ENCODE assay signal across 28 cellular contexts in genomic region chr20:38625896-38626295, GRCh38. TPM values are rescaled to one million over a fixed set of nuclear protein-coding genes. Genes with fewer than 3 reads are reported as not detected.
"Had no signal": no experiment of that assay in that cellular context is flagged by ENCODE, and none has a peak within 500 bp of the region (broad histone marks: within the 10 kb centered on the region; RNA-seq: fewer than 3 reads in every experiment).

No MANE protein-coding gene starts in this region.

- FAIRE-seq: urothelium cell line had no signal

- H3K4me3 ChIP-seq: stomach, suprapubic skin, testis, thoracic aorta, thyroid gland, tibial artery, tibial nerve, transverse colon, upper lobe of left lung, upper lobe of right lung, uterus, vagina had no signal

- H3K27ac ChIP-seq: stomach, suprapubic skin, testis, thoracic aorta, thyroid gland, tibial artery, tibial nerve, transverse colon, upper lobe of left lung, upper lobe of right lung, uterus, vagina had no signal

- H3K9me3 ChIP-seq: suprapubic skin, testis, thyroid gland, tibial artery, transverse colon, upper lobe of left lung, upper lobe of right lung, uterus, vagina had no signal

- DNase-seq: stimulated activated CD4-positive, alpha-beta T cell treated with anti-CD3 and anti-CD28 coated beads, Interleukin-2, amount 100 ng/mL, for 48 hours; stimulated activated CD4-positive, alpha-beta T cell treated with anti-CD3 and anti-CD28 coated beads, Interleukin-4, amount 100 ng/mL, for 1 hour; stimulated activated CD4-positive, alpha-beta T cell treated with anti-CD3 and anti-CD28 coated beads, Interleukin-4, amount 100 ng/mL, for 24 hours; stimulated activated CD4-positive, alpha-beta T cell treated with anti-CD3 and anti-CD28 coated beads, Interleukin-4, amount 100 ng/mL, for 4 hours; stimulated activated CD8-positive, alpha-beta memory T cell treated with anti-CD3 and anti-CD28 coated beads, Interleukin-4, amount 100 ng/mL, for 48 hours; stimulated activated naive B cell treated with anti-CD40 and anti-IgM and Interleukin-4, amounts not matched to agents 10 μg/mL and 1 μg/mL and 100 μg/mL, for 72 hours; stimulated activated naive CD4-positive, alpha-beta T cell; stimulated activated naive CD4-positive, alpha-beta T cell treated with Interleukin-2 at 50 U/mL for 16 hours; stimulated activated naive CD8-positive, alpha-beta T cell treated with anti-CD3 and anti-CD28 coated beads, Interleukin-15, amount 100 ng/mL, for 72 hours; stimulated activated naive CD8-positive, alpha-beta T cell treated with anti-CD3 and anti-CD28 coated beads, Interleukin-15, Interleukin-2, amounts not matched to agents 100 U/mL and 50 U/mL, for 24 hours; stomach; substantia nigra; testis; thyroid gland; tibial artery; transverse colon; upper lobe of left lung; upper lobe of right lung; uterus had no signal

- H3K27me3 ChIP-seq: testis, thyroid gland, tibial nerve, transverse colon, upper lobe of left lung, upper lobe of right lung, uterus, vagina had no signal

- H3K36me3 ChIP-seq: stomach, suprapubic skin, thoracic aorta, thyroid gland, tibial artery, tibial nerve, transverse colon, upper lobe of left lung, upper lobe of right lung, uterus, vagina had no signal

- ATAC-seq: stimulated activated effector memory CD8-positive, alpha-beta T cell treated with anti-CD3 and anti-CD28 coated beads, Interleukin-12 subunit alpha, Interleukin-12 subunit beta, amount 100 ng/mL, for 72 hours; stimulated activated memory B cell treated with anti-CD40 and anti-IgM and Interleukin-4, amounts not matched to agents 10 μg/mL and 1 μg/mL and 100 μg/mL, for 72 hours; stimulated activated naive B cell treated with anti-CD40 and anti-IgM and Interleukin-4, amounts not matched to agents 10 μg/mL and 1 μg/mL and 100 μg/mL, for 72 hours; stimulated activated naive CD8-positive, alpha-beta T cell treated with anti-CD3 and anti-CD28 coated beads, Interleukin-15, amount 100 ng/mL, for 72 hours; stimulated activated naive CD8-positive, alpha-beta T cell treated with anti-CD3 and anti-CD28 coated beads, Interleukin-15, Interleukin-2, amounts not matched to agents 100 U/mL and 50 U/mL, for 24 hours; upper lobe of right lung had no signal

- H3K4me1 ChIP-seq: stomach, suprapubic skin, testis, thyroid gland, tibial artery, tibial nerve, transverse colon, upper lobe of left lung, upper lobe of right lung, uterus, vagina had no signal

RNA-seq across cellular contexts. Expression of gene ADIG, which starts 44.9 kb away (rescaled TPM):
- polyA plus RNA-seq: stomach, thymus, urinary bladder had no signal
